Comparison of ENCODE assay signal across 31 cellular contexts in genomic region chr1:32998997-32999396, GRCh38. TPM values are rescaled to one million over a fixed set of nuclear protein-coding genes. Genes with fewer than 3 reads are reported as not detected.
DNase-seq lines count a peak whose midpoint lies in the region; ATAC-seq and TF ChIP-seq lines count a peak whose summit lies in the region.
"Had no signal": no experiment of that assay in that cellular context is flagged by ENCODE, and none has a peak within 500 bp of the region (broad histone marks: within the 10 kb centered on the region; RNA-seq: fewer than 3 reads in every experiment).

No MANE protein-coding gene starts in this region.

- H3K9me3 Mint-ChIP-seq in dendritic cell treated with granulocyte-macrophage colony-stimulating factor and Interleukin-4, amounts not matched to agents 40 ng/mL and 50 ng/mL, for 4 days = no peaks in the 10 kb centered on the region
- H3K9me3 Mint-ChIP-seq: activated naive CD4-positive, alpha-beta T cell treated with anti-CD3 and anti-CD28 coated beads, Interleukin-2, amount 50 U/mL, for 72 hours; CD4-positive, CD25-positive, alpha-beta regulatory T cell; GM23338; natural killer cell treated with Interleukin-12 subunit alpha and Interleukin-12 subunit beta and Interleukin-15 and Interleukin-18, amount 100 ng/mL, for 72 hours; stimulated activated naive CD8-positive, alpha-beta T cell treated with anti-CD3 and anti-CD28 coated beads, Interleukin-15, amount 100 ng/mL, for 72 hours had no signal

- DNase-seq in Right ventricle myocardium inferior (ENCODE audit: missing footprints) (peak; percentile 80), cardiac septum (ENCODE audit: low spot score) (no peak), right cardiac atrium (peak; percentile 54 to 85 (median 77)), spleen (peak; percentile 75), DMS 273 treated with DMSO at 0.1 percent for 48 hours (lab: John Stamatoyannopoulos, UW) (no peak)
- DNase-seq: 8988T; activated CD4-positive, alpha-beta T cell treated with anti-CD3 and anti-CD28 coated beads for 36 hours; CD4-positive, CD25-positive, alpha-beta regulatory T cell; effector CD8-positive, alpha-beta T cell; glutamatergic neuron; islet precursor cell; KBM-7; mucosa of descending colon; NCI-H1417; NCI-H2029 treated with DMSO at 0.1 percent for 48 hours; NCI-H526; PC-9; SIG-M5; stimulated activated CD8-positive, alpha-beta memory T cell treated with anti-CD3 and anti-CD28 coated beads, Interleukin-4, amount 100 ng/mL, for 48 hours; stimulated activated naive CD8-positive, alpha-beta T cell treated with anti-CD3 and anti-CD28 coated beads, Interleukin-15, amount 100 ng/mL, for 72 hours; T-helper 9 cell; uterus had no signal

- peaks cover 38% of the 10 kb centered on the region for H3K36me3 Mint-ChIP-seq in dendritic cell treated with granulocyte-macrophage colony-stimulating factor and Interleukin-4, amounts not matched to agents 40 ng/mL and 50 ng/mL, for 4 days (ENCODE audit: low read depth)
- H3K36me3 Mint-ChIP-seq: activated naive CD4-positive, alpha-beta T cell treated with anti-CD3 and anti-CD28 coated beads, Interleukin-2, amount 50 U/mL, for 72 hours; CD4-positive, CD25-positive, alpha-beta regulatory T cell; natural killer cell treated with Interleukin-12 subunit alpha and Interleukin-12 subunit beta and Interleukin-15 and Interleukin-18, amount 100 ng/mL, for 72 hours had no signal

- no peaks in the 10 kb centered on the region for H3K9me3 ChIP-seq in right cardiac atrium (ENCODE audit: control insufficient read depth, low read length)
- H3K9me3 ChIP-seq in spleen = no peaks in the 10 kb centered on the region
- H3K9me3 ChIP-seq: breast epithelium, mucosa of descending colon, uterus had no signal

- no peaks in the 10 kb centered on the region for H3K27me3 Mint-ChIP-seq in dendritic cell treated with granulocyte-macrophage colony-stimulating factor and Interleukin-4, amounts not matched to agents 40 ng/mL and 50 ng/mL, for 4 days
- H3K27me3 Mint-ChIP-seq: activated CD4-positive, alpha-beta T cell treated with anti-CD3 and anti-CD28 coated beads for 36 hours; CD4-positive, CD25-positive, alpha-beta regulatory T cell; natural killer cell treated with Interleukin-12 subunit alpha and Interleukin-12 subunit beta and Interleukin-15 and Interleukin-18, amount 100 ng/mL, for 72 hours; stimulated activated naive CD8-positive, alpha-beta T cell treated with anti-CD3 and anti-CD28 coated beads, Interleukin-15, amount 100 ng/mL, for 72 hours had no signal

- H3K4me1 ChIP-seq in right cardiac atrium (ENCODE audit: control insufficient read depth, insufficient read depth, low read length) (peaks cover 17% of the 10 kb centered on the region), spleen (peaks cover 11 to 53% (median 36%) of the 10 kb centered on the region in 6 donors)
- H3K4me1 ChIP-seq: breast epithelium had no signal

- H3K4me3 Mint-ChIP-seq in dendritic cell treated with granulocyte-macrophage colony-stimulating factor and Interleukin-4, amounts not matched to agents 40 ng/mL and 50 ng/mL, for 4 days = no peak overlapping the region
- H3K4me3 Mint-ChIP-seq: activated CD4-positive, alpha-beta T cell treated with anti-CD3 and anti-CD28 coated beads for 36 hours; CD4-positive, CD25-positive, alpha-beta regulatory T cell; GM23338; stimulated activated naive CD8-positive, alpha-beta T cell treated with anti-CD3 and anti-CD28 coated beads, Interleukin-15, amount 100 ng/mL, for 72 hours had no signal

- TF ChIP-seq POLR2A in spleen (IDR thresholded peaks at IDR 0.05) = no peak

- H3K4me3 ChIP-seq in right cardiac atrium (ENCODE audit: low read length) = no peak overlapping the region
- H3K4me3 ChIP-seq in spleen = peak overlapping the region in 1 of 8 donors; percentile 1
- H3K4me3 ChIP-seq: breast epithelium, GM23338, lung, mucosa of descending colon, PC-9, uterus had no signal

- TF ChIP-seq CTCF in spleen (IDR thresholded peaks at IDR 0.05 in 8 of 11, conservative IDR thresholded peaks at IDR 0.05 in 3 of 11) = no peak

- peak overlapping the region; percentile 76 for H3K27ac Mint-ChIP-seq in dendritic cell treated with granulocyte-macrophage colony-stimulating factor and Interleukin-4, amounts not matched to agents 40 ng/mL and 50 ng/mL, for 4 days
- H3K27ac Mint-ChIP-seq: GM23338; stimulated activated naive CD8-positive, alpha-beta T cell treated with anti-CD3 and anti-CD28 coated beads, Interleukin-15, amount 100 ng/mL, for 72 hours had no signal

- no peaks in the 10 kb centered on the region for H3K36me3 ChIP-seq in spleen
- H3K36me3 ChIP-seq: breast epithelium, uterus had no signal

- 40% methylated on average over 4 of the region's 4 CpGs for WGBS in right cardiac atrium
- 60 to 81% (median 77%) methylated on average over 2 to 4 of the region's 4 CpGs for WGBS in spleen, 5 donors

- ATAC-seq in Right ventricle myocardium inferior = peak; percentile 64
- peak; percentile 56 to 59 for ATAC-seq in right cardiac atrium
- no peak for ATAC-seq in GM18873 (IDR thresholded peaks at IDR 0.05; ENCODE audit: low FRiP score, unreplicated experiment)
- no peak for ATAC-seq in GM18870 (IDR thresholded peaks at IDR 0.05; ENCODE audit: unreplicated experiment)
- ATAC-seq: activated CD4-positive, alpha-beta T cell treated with anti-CD3 and anti-CD28 coated beads for 36 hours; activated naive CD4-positive, alpha-beta T cell treated with anti-CD3 and anti-CD28 coated beads, Interleukin-2, amount 50 U/mL, for 72 hours; GM23338; natural killer cell treated with Interleukin-12 subunit alpha and Interleukin-12 subunit beta and Interleukin-15 and Interleukin-18, amount 100 ng/mL, for 72 hours; stimulated activated naive CD8-positive, alpha-beta T cell treated with anti-CD3 and anti-CD28 coated beads, Interleukin-15, amount 100 ng/mL, for 72 hours had no signal

- intact Hi-C loops in Right ventricle myocardium inferior (cut with DNase I) = no loop called here
- intact Hi-C loops in cardiac septum (cut with DNase I) = no loop called here
- intact Hi-C loops in dendritic cell treated with granulocyte-macrophage colony-stimulating factor and Interleukin-4, amounts not matched to agents 40 ng/mL and 50 ng/mL, for 4 days (cut with micrococcal nuclease) = no loop called here
- intact Hi-C loops in right cardiac atrium (cut with DNase I) = no loop called here
- intact Hi-C loops in spleen (cut with DNase I; ENCODE audit: low total_unique reads) = no loop called here

- H3K4me1 Mint-ChIP-seq in dendritic cell treated with granulocyte-macrophage colony-stimulating factor and Interleukin-4, amounts not matched to agents 40 ng/mL and 50 ng/mL, for 4 days (ENCODE audit: low read depth) = peaks cover 80% of the 10 kb centered on the region

- H3K27me3 ChIP-seq in right cardiac atrium (ENCODE audit: control insufficient read depth, insufficient read depth) (no peaks in the 10 kb centered on the region), spleen (replicated peaks in 1 of 7) (no peaks in the 10 kb centered on the region)
- H3K27me3 ChIP-seq: breast epithelium, uterus had no signal

- H3K27ac ChIP-seq in right cardiac atrium (ENCODE audit: low read length) = no peak overlapping the region
- H3K27ac ChIP-seq in spleen = peak overlapping the region in 6 of 8 donors; percentile 29 to 88 (median 78)
- H3K27ac ChIP-seq: PC-9, uterus, VCaP had no signal

RNA-seq across cellular contexts. Expression of gene RNF19B, which starts 34.4 kb away (rescaled TPM):
- total RNA-seq in Right ventricle myocardium inferior (15.5 TPM), cardiac septum (17.5 TPM), right cardiac atrium (10 to 100 TPM in 3 of 4 donors, 1 to 10 TPM in 1; 9.8 to 12.5 (median 11.3) TPM), spleen (10 to 100 TPM; 20.1 to 38.4 (median 26.7) TPM)
- polyA plus RNA-seq in right cardiac atrium (3.8 TPM), spleen (1 to 10 TPM; 3.6 to 9.0 (median 4.4) TPM)

RNA-seq across cellular contexts. Expression of gene AK2, which starts 37.7 kb away (rescaled TPM):
- total RNA-seq in Right ventricle myocardium inferior = 129 TPM
- 99.8 TPM for total RNA-seq in cardiac septum
- total RNA-seq in right cardiac atrium = 100 to 1,000 TPM; 114 to 143 (median 130) TPM
- polyA plus RNA-seq in right cardiac atrium = 149 TPM
- 100 to 1,000 TPM in 4 of 7 donors, 10 to 100 TPM in 3; 83.9 to 139 (median 103) TPM for total RNA-seq in spleen
- polyA plus RNA-seq in spleen = 10 to 100 TPM; 42.8 to 75.1 (median 74.7) TPM

Comparison
In these comparisons a context has a peak if more than half of its experiments do, and no peak if none do; other contexts are left out.
1. DNase-seq: peak in Right ventricle myocardium inferior (single experiment), right cardiac atrium (3 of 3) and spleen (single experiment); none in cardiac septum (single experiment) and DMS 273 treated with DMSO at 0.1 percent for 48 hours (single experiment).
2. ATAC-seq: peak in Right ventricle myocardium inferior (single experiment) and right cardiac atrium (2 of 2); none in GM18873 (single experiment) and GM18870 (single experiment).